1 cellular context compared by ENCODE assay signal in genomic region chr4:94390804-94391410, GRCh38.
TF ChIP-seq lines count a peak whose summit lies in the region.

No MANE protein-coding gene starts in this region.

TF ChIP-seq in WTC11, 78 proteins besides CTCF, POLR2A, EP300 and RAD21 (continued from another document):
- no peak for TF ChIP-seq E2F4 (CRISPR knock-in tag; IDR thresholded peaks at IDR 0.05; ENCODE audit: borderline replicate concordance, low read depth)
